In genomic region chr3:141000027-141000663, GRCh38 we compare ENCODE assay signal across 9 cellular contexts. TPM values are rescaled to one million over a fixed set of nuclear protein-coding genes. Genes with fewer than 3 reads are reported as not detected.
DNase-seq lines count a peak whose midpoint lies in the region; ATAC-seq and TF ChIP-seq lines count a peak whose summit lies in the region.
"Had no signal": no experiment of that assay in that cellular context is flagged by ENCODE, and none has a peak within 500 bp of the region (broad histone marks: within the 10 kb centered on the region; RNA-seq: fewer than 3 reads in every experiment).

No MANE protein-coding gene starts in this region.

- ATAC-seq in right lobe of liver (peak; percentile 87 to 96 (median 95)), GM21526 (IDR thresholded peaks at IDR 0.05; ENCODE audit: low FRiP score, unreplicated experiment) (no peak)
- peak; percentile 95 to 98 for ATAC-seq in stimulated activated naive B cell treated with anti-CD40 and anti-IgM and Interleukin-4, amounts not matched to agents 10 μg/mL and 1 μg/mL and 100 μg/mL, for 72 hours (replicated peaks)

- H3K4me1 ChIP-seq in right lobe of liver: no peaks in the 10 kb centered on the region

- intact Hi-C loops in right lobe of liver (cut with DNase I): loop anchor here in 1 of 2 donors (10.0 kb wide), 1 partner anchor 105 kb away; no protein-coding TSS in a partner anchor

- no peaks in the 10 kb centered on the region for H3K4me1 Mint-ChIP-seq in stimulated activated naive B cell treated with anti-CD40 and anti-IgM and Interleukin-4, amounts not matched to agents 10 μg/mL and 1 μg/mL and 100 μg/mL, for 72 hours

- no peak overlapping the region for H3K27ac ChIP-seq in right lobe of liver

- DNase-seq in GM04503 (ENCODE audit: low read depth) (peak; percentile 12), HEK293T (ENCODE audit: extremely low spot score) (peak; percentile 72), NCI-H1694 (lab: John Stamatoyannopoulos, UW) (peak; percentile 74), dermis microvascular lymphatic vessel endothelial cell (ENCODE audit: low read depth in 2 of 2) (peak; percentile 36 to 66), right lobe of liver (peak; percentile 60 to 66 (median 63))
- DNase-seq in stimulated activated naive B cell treated with anti-CD40 and anti-IgM and Interleukin-4, amounts not matched to agents 10 μg/mL and 1 μg/mL and 100 μg/mL, for 72 hours: peak; percentile 23

- no peak overlapping the region for H3K4me3 Mint-ChIP-seq in stimulated activated naive B cell treated with anti-CD40 and anti-IgM and Interleukin-4, amounts not matched to agents 10 μg/mL and 1 μg/mL and 100 μg/mL, for 72 hours
- H3K4me3 Mint-ChIP-seq: activated naive CD8-positive, alpha-beta T cell had no signal

- TF ChIP-seq CTCF in WI38 (IDR thresholded peaks at IDR 0.05; ENCODE audit: low read depth, low read length) (peak; percentile 69), right lobe of liver (IDR thresholded peaks at IDR 0.05) (peak; percentile 46 to 75 (median 68))

- no peaks in the 10 kb centered on the region for H3K9me3 Mint-ChIP-seq in stimulated activated naive B cell treated with anti-CD40 and anti-IgM and Interleukin-4, amounts not matched to agents 10 μg/mL and 1 μg/mL and 100 μg/mL, for 72 hours

- TF ChIP-seq POLR2A in right lobe of liver (IDR thresholded peaks at IDR 0.05): no peak

- no peak overlapping the region for H3K27ac Mint-ChIP-seq in stimulated activated naive B cell treated with anti-CD40 and anti-IgM and Interleukin-4, amounts not matched to agents 10 μg/mL and 1 μg/mL and 100 μg/mL, for 72 hours
- H3K27ac Mint-ChIP-seq: activated naive CD8-positive, alpha-beta T cell had no signal

- POLR2A ChIA-PET in HEK293T (lab: Yijun Ruan, JAX): interaction anchor here (1.2 kb wide), 1 partner anchor 10 kb away, joined by 3 read pairs; no protein-coding TSS in a partner anchor

- H3K27me3 Mint-ChIP-seq in stimulated activated naive B cell treated with anti-CD40 and anti-IgM and Interleukin-4, amounts not matched to agents 10 μg/mL and 1 μg/mL and 100 μg/mL, for 72 hours: peaks cover 9 to 19% of the 10 kb centered on the region in 2 donors

- H3K36me3 ChIP-seq in right lobe of liver: no peaks in the 10 kb centered on the region

- H3K4me3 ChIP-seq in WI38 (ENCODE audit: low read depth, low read length): no peak overlapping the region
- H3K4me3 ChIP-seq in right lobe of liver: no peak overlapping the region

- WGBS in right lobe of liver (ENCODE audit: insufficient coverage, low coverage, low lambda C conversion rate, missing lambda C conversion rate): no CpG with 5 or more reads among the region's 2 CpGs

- no peaks in the 10 kb centered on the region for H3K27me3 ChIP-seq in right lobe of liver

- H3K36me3 Mint-ChIP-seq in stimulated activated naive B cell treated with anti-CD40 and anti-IgM and Interleukin-4, amounts not matched to agents 10 μg/mL and 1 μg/mL and 100 μg/mL, for 72 hours: no peaks in the 10 kb centered on the region
- H3K36me3 Mint-ChIP-seq: activated naive CD8-positive, alpha-beta T cell had no signal

- CTCF ChIA-PET in HEK293T (lab: Yijun Ruan, JAX): interaction anchor here (0.6 to 2.3 kb wide), 11 partner anchors 10 to 192 kb away, joined by 3 to 15 read pairs (median 3); partner anchors contain the start of gene SPSB4

- peaks cover 0 to 4% (median 0%) of the 10 kb centered on the region in 4 donors for H3K9me3 ChIP-seq in right lobe of liver

TF ChIP-seq in HEK293T, 16 proteins besides CTCF, POLR2A, EP300 and RAD21:
- TF ChIP-seq SP1 (IDR thresholded peaks at IDR 0.05): no peak
- TF ChIP-seq CTBP1 (IDR thresholded peaks at IDR 0.05; ENCODE audit: borderline replicate concordance): no peak
- no peak for TF ChIP-seq PKNOX1 (IDR thresholded peaks at IDR 0.05)
- TF ChIP-seq ARNT (IDR thresholded peaks at IDR 0.05): no peak
- TF ChIP-seq LEF1 (IDR thresholded peaks at IDR 0.05; ENCODE audit: borderline replicate concordance): no peak
- no peak for TF ChIP-seq L3MBTL2 (conservative IDR thresholded peaks at IDR 0.05)
- no peak for TF ChIP-seq TARDBP (IDR thresholded peaks at IDR 0.05)
- TF ChIP-seq ELF4 (IDR thresholded peaks at IDR 0.05): no peak
- no peak for TF ChIP-seq FOXA1 (IDR thresholded peaks at IDR 0.05)
- TF ChIP-seq SUZ12 (IDR thresholded peaks at IDR 0.05): no peak
- no peak for TF ChIP-seq FOXK2 (IDR thresholded peaks at IDR 0.05)
- TF ChIP-seq HDGF (IDR thresholded peaks at IDR 0.05; ENCODE audit: borderline replicate concordance): no peak

RNA-seq across cellular contexts. Expression of gene SPSB4, which starts 51.0 kb away (rescaled TPM):
- under 0.01 TPM in 2 replicates for total RNA-seq in dermis microvascular lymphatic vessel endothelial cell
- 1 to 10 TPM in 1 of 6 experiments, under 1 TPM in 2, not detected in 3; 0.62 to 1.0 (median 0.98) TPM for total RNA-seq in right lobe of liver

RNA-seq across cellular contexts. Expression of gene SLC25A36, which starts 58.5 kb away (rescaled TPM):
- total RNA-seq in dermis microvascular lymphatic vessel endothelial cell: 33.4 and 35.9 TPM in 2 replicates
- 1 to 10 TPM; 2.8 to 6.0 (median 5.1) TPM for total RNA-seq in right lobe of liver

Comparison
In these comparisons a context has a peak if more than half of its experiments do, and no peak if none do; other contexts are left out.
1. DNase-seq: peak in every context shown above with its lines; median percentile 74 in NCI-H1694; 72 in HEK293T; 63 in right lobe of liver; 51 in dermis microvascular lymphatic vessel endothelial cell; 23 in stimulated activated naive B cell treated with anti-CD40 and anti-IgM and Interleukin-4, amounts not matched to agents 10 μg/mL and 1 μg/mL and 100 μg/mL, for 72 hours; 12 in GM04503.